32 cellular contexts compared by ENCODE assay signal in the genomic region with DNA sequence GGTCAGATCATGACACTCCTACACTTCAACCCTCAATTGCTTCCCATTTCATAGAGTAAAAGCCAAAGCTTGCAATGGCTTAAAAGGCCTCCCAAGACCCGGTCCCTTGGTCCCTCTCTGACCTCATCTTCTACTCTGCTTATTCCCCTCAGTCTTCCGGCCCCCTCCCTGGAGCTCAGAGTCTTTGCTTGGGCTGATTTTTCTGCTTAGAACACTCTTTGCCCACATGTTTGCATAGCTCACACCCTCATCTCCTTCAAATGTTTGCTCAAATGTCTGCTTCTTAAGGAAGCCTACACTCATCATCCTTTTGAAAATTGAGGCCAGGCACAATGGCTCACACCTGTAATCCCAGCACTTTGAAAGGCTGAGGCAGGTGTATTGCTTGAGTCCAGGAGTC.
"Had no signal": no experiment of that assay in that cellular context is flagged by ENCODE, and none has a peak within 500 bp of the region (broad histone marks: within the 10 kb centered on the region; RNA-seq: fewer than 3 reads in every experiment).

No MANE protein-coding gene starts in this region.

- ATAC-seq: activated CD4-positive, CD25-positive, alpha-beta regulatory T cell treated with anti-CD3 and anti-CD28 coated beads, Interleukin-2, amount 50 U/mL, for 24 hours; natural killer cell treated with Interleukin-12 subunit alpha and Interleukin-12 subunit beta and Interleukin-15 and Interleukin-18, amount 100 ng/mL, for 72 hours; sciatic nerve; stimulated activated memory B cell treated with anti-CD40 and anti-IgM and Interleukin-4, amounts not matched to agents 10 μg/mL and 1 μg/mL and 100 μg/mL, for 72 hours; stimulated activated naive CD8-positive, alpha-beta T cell treated with anti-CD3 and anti-CD28 coated beads, Interleukin-15, amount 100 ng/mL, for 72 hours; T-helper 17 cell had no signal

- FAIRE-seq: astrocyte, endothelial cell of umbilical vein had no signal

- H3K4me3 ChIP-seq: skin epidermis had no signal

- H3K36me3 ChIP-seq: brain microvascular endothelial cell, neutrophil, WERI-Rb-1 had no signal

- H3K9me3 ChIP-seq: neutrophil had no signal

- H3K27ac Mint-ChIP-seq: activated naive CD4-positive, alpha-beta T cell treated with anti-CD3 and anti-CD28 coated beads for 36 hours; activated naive CD8-positive, alpha-beta T cell treated with anti-CD3 and anti-CD28 coated beads, Interleukin-2, amount 10 ng/mL, durations not matched to agents 7 days and 5 days; activated T-helper 1 cell treated with anti-CD3 and anti-CD28 coated beads, Interleukin-12 subunit alpha, Interleukin-12 subunit beta, Interleukin-2, Interleukin-4 antibody, amounts not matched to agents 30 ng/mL and 10 ng/mL and 1 ng/mL, durations not matched to agents 14 hours and 24 hours and 36 hours; natural killer cell treated with Interleukin-12 subunit alpha and Interleukin-12 subunit beta and Interleukin-15 and Interleukin-18, amount 100 ng/mL, for 72 hours; progenitor cell of endocrine pancreas; stimulated activated memory B cell treated with anti-CD40 and anti-IgM and Interleukin-4, amounts not matched to agents 10 μg/mL and 1 μg/mL and 100 μg/mL, for 72 hours; stimulated activated naive CD8-positive, alpha-beta T cell treated with anti-CD3 and anti-CD28 coated beads, Interleukin-15, amount 100 ng/mL, for 72 hours; T-helper 17 cell had no signal

- H3K36me3 Mint-ChIP-seq: activated naive CD8-positive, alpha-beta T cell treated with anti-CD3 and anti-CD28 coated beads, Interleukin-2, amount 10 ng/mL, durations not matched to agents 7 days and 5 days; natural killer cell treated with Interleukin-12 subunit alpha and Interleukin-12 subunit beta and Interleukin-15 and Interleukin-18, amount 100 ng/mL, for 72 hours had no signal

- H3K4me3 Mint-ChIP-seq: activated naive CD4-positive, alpha-beta T cell treated with anti-CD3 and anti-CD28 coated beads for 36 hours; activated naive CD8-positive, alpha-beta T cell treated with anti-CD3 and anti-CD28 coated beads, Interleukin-2, amount 10 ng/mL, durations not matched to agents 7 days and 5 days; activated T-helper 1 cell treated with anti-CD3 and anti-CD28 coated beads, Interleukin-12 subunit alpha, Interleukin-12 subunit beta, Interleukin-2, Interleukin-4 antibody, amounts not matched to agents 30 ng/mL and 10 ng/mL and 1 ng/mL, durations not matched to agents 14 hours and 24 hours and 36 hours; natural killer cell treated with Interleukin-12 subunit alpha and Interleukin-12 subunit beta and Interleukin-15 and Interleukin-18, amount 100 ng/mL, for 72 hours; stimulated activated memory B cell treated with anti-CD40 and anti-IgM and Interleukin-4, amounts not matched to agents 10 μg/mL and 1 μg/mL and 100 μg/mL, for 72 hours; stimulated activated naive CD8-positive, alpha-beta T cell treated with anti-CD3 and anti-CD28 coated beads, Interleukin-15, amount 100 ng/mL, for 72 hours; T-helper 17 cell had no signal

- H3K27ac ChIP-seq: brain microvascular endothelial cell, neutrophil, skin epidermis, WERI-Rb-1 had no signal

- H3K27me3 ChIP-seq: brain microvascular endothelial cell, neutrophil had no signal

- DNase-seq: activated CD4-positive, alpha-beta T cell treated with anti-CD3 and anti-CD28 coated beads for 48 hours; activated CD4-positive, alpha-beta T cell treated with anti-CD3 and anti-CD28 coated beads, Interleukin-2, amount 50 U/mL, for 48 hours; activated CD8-positive, alpha-beta memory T cell treated with anti-CD3 and anti-CD28 coated beads for 24 hours; activated CD8-positive, alpha-beta memory T cell treated with anti-CD3 and anti-CD28 coated beads, Interleukin-2, amount 50 U/mL, for 4 hours; activated effector memory CD4-positive, alpha-beta T cell treated with anti-CD3 and anti-CD28 coated beads, Interleukin-2, amount 50 U/mL, for 16 hours; activated naive CD4-positive, alpha-beta T cell treated with anti-CD3 and anti-CD28 coated beads for 36 hours; activated naive CD8-positive, alpha-beta T cell treated with anti-CD3 and anti-CD28 coated beads, Interleukin-2, amount 10 ng/mL, durations not matched to agents 7 days and 5 days; activated T-cell treated with anti-CD3 and anti-CD28 coated beads, Interleukin-2, amount 50 U/mL, for 1 hour; amniotic stem cell; brain microvascular endothelial cell; caudate nucleus; head of caudate nucleus; hippocampal formation; left cardiac atrium; stimulated activated CD4-positive, alpha-beta T cell treated with anti-CD3 and anti-CD28 coated beads, Interleukin-12 subunit alpha, Interleukin-12 subunit beta, amount 100 ng/mL, for 4 hours; stimulated activated CD4-positive, alpha-beta T cell treated with anti-CD3 and anti-CD28 coated beads, Interleukin-4, amount 100 ng/mL, for 4 hours; stimulated activated CD8-positive, alpha-beta memory T cell treated with anti-CD3 and anti-CD28 coated beads, Interleukin-4, amount 100 ng/mL, for 48 hours; stimulated activated naive CD8-positive, alpha-beta T cell treated with anti-CD3 and anti-CD28 coated beads, Interleukin-15, amount 100 ng/mL, for 72 hours; substantia nigra; T-helper 17 cell; T1000; WERI-Rb-1 had no signal

- H3K9me3 Mint-ChIP-seq: activated T-helper 1 cell treated with anti-CD3 and anti-CD28 coated beads, Interleukin-12 subunit alpha, Interleukin-12 subunit beta, Interleukin-2, Interleukin-4 antibody, amounts not matched to agents 30 ng/mL and 10 ng/mL and 1 ng/mL, durations not matched to agents 14 hours and 24 hours and 36 hours had no signal

- H3K4me1 Mint-ChIP-seq: activated naive CD8-positive, alpha-beta T cell treated with anti-CD3 and anti-CD28 coated beads, Interleukin-2, amount 10 ng/mL, durations not matched to agents 7 days and 5 days; stimulated activated naive CD8-positive, alpha-beta T cell treated with anti-CD3 and anti-CD28 coated beads, Interleukin-15, amount 100 ng/mL, for 72 hours; T-helper 17 cell had no signal
